Comparison of ENCODE assay signal across 1 cellular context in the genomic region with DNA sequence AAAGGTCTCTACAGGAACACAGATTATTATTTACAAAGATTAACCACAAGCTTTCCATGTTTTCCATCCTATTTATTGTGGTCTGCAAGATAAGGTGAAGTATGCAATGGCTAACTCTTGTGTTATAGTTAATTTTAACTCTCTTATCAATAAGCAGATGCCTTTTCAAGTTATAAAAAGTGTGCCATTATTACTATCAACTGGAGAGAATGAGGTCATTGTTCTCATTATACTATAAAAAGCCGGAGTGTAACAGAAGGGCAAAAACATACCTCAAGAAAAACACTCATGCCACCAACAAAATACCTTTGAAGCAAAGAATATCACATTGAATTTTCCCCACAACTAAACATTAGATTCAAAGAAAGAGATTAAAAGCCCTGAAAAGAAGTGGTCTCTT.
TF ChIP-seq lines count a peak whose summit lies in the region.

No MANE protein-coding gene starts in this region.

TF ChIP-seq in SK-N-SH treated with all-trans-retinoic acid at 6 μM for 48 hours, 23 proteins besides CTCF, POLR2A, EP300 and RAD21 (continued from another document):
- TF ChIP-seq POU6F1 (CRISPR knock-in tag; IDR thresholded peaks at IDR 0.05; ENCODE audit: borderline replicate concordance, low read depth) (no peak), TCF4 (CRISPR knock-in tag; IDR thresholded peaks at IDR 0.05; ENCODE audit: borderline replicate concordance) (0 out of 2 replicates have a peak, but pooled peaks have one; percentile 14), SNAI2 (CRISPR knock-in tag; IDR thresholded peaks at IDR 0.05) (no peak)
